Comparison of ENCODE assay signal across 18 cellular contexts in the genomic region with DNA sequence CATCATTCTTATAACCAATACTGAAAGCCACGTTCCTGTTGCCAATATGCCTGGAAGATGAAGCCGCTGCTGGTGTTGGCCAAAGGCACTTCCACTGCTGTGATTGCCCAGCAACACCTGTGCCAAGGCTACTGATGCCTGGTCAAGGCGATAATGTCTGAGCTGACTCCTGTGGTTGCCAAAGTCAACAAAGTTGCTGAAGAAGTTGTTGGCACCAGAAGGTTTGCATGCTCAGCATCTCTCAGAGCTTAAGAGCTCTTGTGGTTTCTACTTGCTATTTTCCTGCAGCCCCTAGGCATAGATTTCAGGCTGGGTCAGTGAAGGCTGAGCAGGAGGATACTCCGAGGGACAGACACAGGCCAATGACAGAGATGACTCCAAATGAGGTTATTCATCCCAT.
DNase-seq lines count a peak whose midpoint lies in the region; ATAC-seq, FAIRE-seq and TF ChIP-seq lines count a peak whose summit lies in the region.
"Had no signal": no experiment of that assay in that cellular context is flagged by ENCODE, and none has a peak within 500 bp of the region (broad histone marks: within the 10 kb centered on the region; RNA-seq: fewer than 3 reads in every experiment).

No MANE protein-coding gene starts in this region.

- TF ChIP-seq CTCF in right lobe of liver (IDR thresholded peaks at IDR 0.05) (no peak), HepG2 (CRISPR knock-in tag; IDR thresholded peaks at IDR 0.05) (no peak), WERI-Rb-1 (IDR thresholded peaks at IDR 0.05; ENCODE audit: low read depth, low read length) (no peak)

- H3K36me3 ChIP-seq in right lobe of liver: no peaks in the 10 kb centered on the region
- H3K36me3 ChIP-seq in HepG2 (replicated peaks in 1 of 2; ENCODE audit: control insufficient read depth in 1 of 2, insufficient read depth in 2 of 2, low read length in 2 of 2): no peaks in the 10 kb centered on the region
- no peaks in the 10 kb centered on the region for H3K36me3 ChIP-seq in WERI-Rb-1

- in situ Hi-C loops in HepG2 (cut with HindIII; ENCODE audit: extremely low pct_ligation_motif_present, low pct_unique_long_range_greater_than_20kb): no loop called here

- POLR2A ChIA-PET in HepG2 (lab: Yijun Ruan, JAX): no interaction called here

- no peak for TF ChIP-seq RAD21 in HepG2 (CRISPR knock-in tag; IDR thresholded peaks at IDR 0.05)

- no peaks in the 10 kb centered on the region for H3K9me3 ChIP-seq in right lobe of liver
- H3K9me3 ChIP-seq in HepG2 (ENCODE audit: low read length): no peaks in the 10 kb centered on the region
- H3K9me3 ChIP-seq in WERI-Rb-1 (ENCODE audit: severe bottlenecking): no peaks in the 10 kb centered on the region
- H3K9me3 ChIP-seq: mucosa of descending colon had no signal

- 57% methylated on average over 3 of the region's 4 CpGs for WGBS in right lobe of liver (ENCODE audit: insufficient coverage, low coverage, low lambda C conversion rate, missing lambda C conversion rate)
- WGBS in HepG2 (ENCODE audit: low lambda C conversion rate): 58% methylated on average over 3 of the region's 4 CpGs

- intact Hi-C loops in right lobe of liver (cut with DNase I) (no loop called here), HepG2 (cut with micrococcal nuclease; ENCODE audit: unreplicated experiment) (no loop called here), Right ventricle myocardium superior (cut with DNase I) (no loop called here)

- H3K4me2 ChIP-seq in HepG2 (ENCODE audit: low read depth, low read length): no peak overlapping the region

- CTCF ChIA-PET in HepG2 (lab: Yijun Ruan, JAX; ENCODE audit: low intra/inter-chr PET ratio, low total read pairs): no interaction called here

- H3K27ac ChIP-seq in right lobe of liver (no peak overlapping the region), HepG2 (ENCODE audit: extremely low read length, insufficient read depth, low read length) (no peak overlapping the region), WERI-Rb-1 (peak overlapping the region; percentile 85)
- H3K27ac ChIP-seq: HL-60 had no signal

- H3K27me3 ChIP-seq in right lobe of liver (no peaks in the 10 kb centered on the region), HepG2 (ENCODE audit: control insufficient read depth in 1 of 2, insufficient read depth in 2 of 2, low read length in 2 of 2) (peaks cover 0 to 4% of the 10 kb centered on the region in 2 experiments; a peak in 1 of 5 replicates), WERI-Rb-1 (ENCODE audit: insufficient read depth, low read depth, severe bottlenecking) (no peaks in the 10 kb centered on the region)

- H2AFZ ChIP-seq in HepG2 (ENCODE audit: low read length): no peak overlapping the region

- no TSS peak for BruUV-seq in HepG2 (replicated peaks; lab: Mats Ljungman, UMichigan)

- TF ChIP-seq POLR2A in right lobe of liver (IDR thresholded peaks at IDR 0.05): no peak
- TF ChIP-seq POLR2A in HepG2 (IDR thresholded peaks at IDR 0.05; ENCODE audit: insufficient read depth in 1 of 2, low read depth in 2 of 2, low read length in 2 of 2): no peak

- H3K9ac ChIP-seq in HepG2 (ENCODE audit: insufficient read depth, low read depth, low read length): no peak overlapping the region

- H3K4me1 ChIP-seq in right lobe of liver (no peaks in the 10 kb centered on the region), HepG2 (ENCODE audit: insufficient read depth, low read length) (no peaks in the 10 kb centered on the region)

- no peaks in the 10 kb centered on the region for H4K20me1 ChIP-seq in HepG2 (ENCODE audit: insufficient read depth, low read length)

- FAIRE-seq in HepG2 (lab: Jason Lieb, UNC): no peak
- FAIRE-seq: endothelial cell of umbilical vein, GM12878 had no signal

- ATAC-seq in right lobe of liver (peak in 3 of 4 donors; percentile 31 to 77 (median 38)), HepG2 (no peak), left lobe of liver (peak; percentile 68), Right ventricle myocardium superior (ENCODE audit: poor library complexity) (no peak), GM21786 (IDR thresholded peaks at IDR 0.05; ENCODE audit: unreplicated experiment) (no peak)
- ATAC-seq: GM12878; mucosa of descending colon; stimulated activated naive CD8-positive, alpha-beta T cell treated with anti-CD3 and anti-CD28 coated beads, Interleukin-15, amount 100 ng/mL, for 72 hours had no signal

- H3K4me3 ChIP-seq in right lobe of liver (no peak overlapping the region), HepG2 (replicated peaks in 1 of 3; ENCODE audit: insufficient read depth in 1 of 3, low read depth in 2 of 3, low read length in 3 of 3) (no peak overlapping the region), WERI-Rb-1 (ENCODE audit: low read depth, low read length) (no peak overlapping the region)
- H3K4me3 ChIP-seq: GM12878, mucosa of descending colon had no signal

- DNase-seq in right lobe of liver: peak in 1 of 3 donors; percentile 46
- DNase-seq in HepG2 (ENCODE audit: low spot score): no peak
- no peak for DNase-seq in WERI-Rb-1
- DNase-seq in left lobe of liver (ENCODE audit: low spot score): no peak
- no peak for DNase-seq in 8988T
- DNase-seq in GOT3 (lab: John Stamatoyannopoulos, UW): no peak
- no peak for DNase-seq in Right ventricle myocardium superior
- DNase-seq: activated CD4-positive, alpha-beta memory T cell treated with anti-CD3 and anti-CD28 coated beads, Interleukin-2, amount 10 ng/mL, durations not matched to agents 7 days and 5 days; CD4-positive, CD25-positive, alpha-beta regulatory T cell; Kasumi-1; mucosa of descending colon; NCI-H1930; stimulated activated CD4-positive, alpha-beta T cell treated with anti-CD3 and anti-CD28 coated beads, Interleukin-12 subunit alpha, Interleukin-12 subunit beta, amount 100 ng/mL, for 4 hours; stimulated activated naive CD8-positive, alpha-beta T cell treated with anti-CD3 and anti-CD28 coated beads, Interleukin-15, amount 100 ng/mL, for 72 hours had no signal

- no peaks in the 10 kb centered on the region for H3K79me2 ChIP-seq in HepG2 (ENCODE audit: insufficient read depth, low read length)

- TF ChIP-seq EP300 in HepG2 (IDR thresholded peaks at IDR 0.05; ENCODE audit: low read depth in 2 of 2, low read length in 2 of 2): no peak
- TF ChIP-seq EP300 in HepG2 (CRISPR knock-in tag; IDR thresholded peaks at IDR 0.05; ENCODE audit: borderline replicate concordance): no peak

TF ChIP-seq in HepG2, 621 proteins besides CTCF, POLR2A, EP300 and RAD21:
- TF ChIP-seq ZSCAN22 (CRISPR knock-in tag; IDR thresholded peaks at IDR 0.05) (no peak), ZNF768 (CRISPR knock-in tag; IDR thresholded peaks at IDR 0.05) (no peak), DMAP1 (CRISPR knock-in tag; IDR thresholded peaks at IDR 0.05) (no peak), RXRB (CRISPR knock-in tag; IDR thresholded peaks at IDR 0.05; ENCODE audit: borderline replicate concordance) (no peak), ZNF44 (CRISPR knock-in tag; IDR thresholded peaks at IDR 0.05) (no peak), TFDP1 (CRISPR knock-in tag; IDR thresholded peaks at IDR 0.05; ENCODE audit: borderline replicate concordance) (no peak), NFRKB (IDR thresholded peaks at IDR 0.05) (no peak), MED13 (CRISPR knock-in tag; IDR thresholded peaks at IDR 0.05) (no peak), ZNF3 (CRISPR knock-in tag; IDR thresholded peaks at IDR 0.05) (no peak)

Comparison
In these comparisons a context has a peak if more than half of its experiments do, and no peak if none do; other contexts are left out.
1. ATAC-seq: peak in right lobe of liver (3 of 4) and left lobe of liver (single experiment); none in HepG2 (single experiment), Right ventricle myocardium superior (single experiment) and GM21786 (single experiment).